Comparison of ENCODE assay signal across 10 cellular contexts in the genomic region with DNA sequence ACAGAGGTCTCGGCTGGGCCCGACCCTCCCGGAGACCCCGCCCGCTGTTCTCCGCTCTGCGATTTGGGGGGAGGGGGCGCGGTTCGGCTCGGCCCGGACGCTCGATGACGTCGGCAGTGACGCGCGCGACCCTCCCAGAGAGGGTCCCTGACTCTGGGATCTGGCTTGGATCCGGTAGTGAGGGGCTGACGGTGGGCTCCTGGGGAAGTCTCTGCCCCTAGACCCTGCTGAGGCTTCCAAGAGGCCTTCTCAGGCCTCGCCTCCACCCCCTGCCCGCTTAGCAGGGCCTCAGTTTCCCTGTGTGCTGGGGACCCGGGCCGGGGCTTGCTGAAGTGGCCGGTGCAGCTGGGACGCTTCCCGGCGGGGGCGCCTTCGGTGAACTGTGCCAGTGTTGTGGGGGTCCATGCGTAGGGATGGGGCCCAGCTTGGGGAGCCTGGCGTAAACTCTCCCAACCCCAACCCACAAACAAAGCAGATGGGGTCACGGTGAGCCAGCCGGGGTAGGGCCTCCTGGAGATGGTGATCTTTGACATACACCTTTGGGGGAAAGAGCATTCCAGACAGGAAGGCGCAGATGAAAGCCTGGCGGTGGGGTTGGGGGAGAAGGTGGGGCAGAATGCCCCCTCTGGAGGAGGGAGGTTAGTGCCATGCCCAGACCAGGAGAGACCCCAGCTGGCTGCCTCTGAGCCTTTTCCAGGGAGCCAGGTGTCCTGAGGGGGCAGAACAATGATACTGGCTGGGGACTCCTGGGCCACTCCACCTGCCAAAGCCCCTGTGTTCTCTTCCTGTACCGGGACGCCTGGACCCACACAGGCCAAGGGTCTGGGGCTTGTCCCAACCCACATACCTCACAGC. TPM values are rescaled to one million over a fixed set of nuclear protein-coding genes. Genes with fewer than 3 reads are reported as not detected.
A peak's percentile ranks its signal among the peaks of the same experiment; 100 is the strongest.
DNase-seq lines count a peak whose midpoint lies in the region; ATAC-seq and TF ChIP-seq lines count a peak whose summit lies in the region.
"Had no signal": no experiment of that assay in that cellular context is flagged by ENCODE, and none has a peak within 500 bp of the region (broad histone marks: within the 10 kb centered on the region; RNA-seq: fewer than 3 reads in every experiment).

No MANE protein-coding gene starts in this region.

- H3K4me3 Mint-ChIP-seq in activated naive CD4-positive, alpha-beta T cell treated with anti-CD3 and anti-CD28 coated beads, Interleukin-2, amount 50 U/mL, for 24 hours, result peak overlapping the region; percentile 69
- peak overlapping the region; percentile 56 for H3K4me3 Mint-ChIP-seq in activated T-helper 2 cell treated with anti-CD3 and anti-CD28 coated beads, Interferon-gamma antibody, Interleukin-2, Interleukin-4, amounts not matched to agents 10 μg/mL and 5 μg/mL and 100 μg/mL, durations not matched to agents 14 hours and 24 hours and 36 hours (ENCODE audit: low read depth)
- peak overlapping the region; percentile 90 for H3K4me3 Mint-ChIP-seq in type B pancreatic cell

- DNase-seq in activated naive CD4-positive, alpha-beta T cell treated with Interleukin-2 at 50 U/mL for 16 hours, result no peak
- DNase-seq in activated T-helper 2 cell treated with anti-CD3 and anti-CD28 coated beads, Interferon-gamma antibody, Interleukin-2, Interleukin-4, amounts not matched to agents 10 μg/mL and 5 μg/mL and 100 μg/mL, durations not matched to agents 14 hours and 24 hours and 36 hours (ENCODE audit: low spot score), result no peak
- no peak for DNase-seq in type B pancreatic cell (ENCODE audit: extremely low spot score, unreplicated experiment)
- DNase-seq in NCI-H2107 (lab: John Stamatoyannopoulos, UW), result no peak
- DNase-seq: cortex of kidney, KG1 had no signal

- no peaks in the 10 kb centered on the region for H3K9me3 Mint-ChIP-seq in activated naive CD4-positive, alpha-beta T cell treated with anti-CD3 and anti-CD28 coated beads, Interleukin-2, amount 50 U/mL, for 24 hours
- no peaks in the 10 kb centered on the region for H3K9me3 Mint-ChIP-seq in activated T-helper 2 cell treated with anti-CD3 and anti-CD28 coated beads, Interferon-gamma antibody, Interleukin-2, Interleukin-4, amounts not matched to agents 10 μg/mL and 5 μg/mL and 100 μg/mL, durations not matched to agents 14 hours and 24 hours and 36 hours
- H3K9me3 Mint-ChIP-seq in type B pancreatic cell, result no peaks in the 10 kb centered on the region

- H3K27ac Mint-ChIP-seq in activated naive CD4-positive, alpha-beta T cell treated with anti-CD3 and anti-CD28 coated beads, Interleukin-2, amount 50 U/mL, for 24 hours, result no peak overlapping the region
- no peak overlapping the region for H3K27ac Mint-ChIP-seq in activated T-helper 2 cell treated with anti-CD3 and anti-CD28 coated beads, Interferon-gamma antibody, Interleukin-2, Interleukin-4, amounts not matched to agents 10 μg/mL and 5 μg/mL and 100 μg/mL, durations not matched to agents 14 hours and 24 hours and 36 hours
- H3K27ac Mint-ChIP-seq in type B pancreatic cell, result peak overlapping the region; percentile 80

- H3K4me1 Mint-ChIP-seq in activated naive CD4-positive, alpha-beta T cell treated with anti-CD3 and anti-CD28 coated beads, Interleukin-2, amount 50 U/mL, for 24 hours, result peaks cover 13% of the 10 kb centered on the region
- peaks cover 8% of the 10 kb centered on the region for H3K4me1 Mint-ChIP-seq in activated T-helper 2 cell treated with anti-CD3 and anti-CD28 coated beads, Interferon-gamma antibody, Interleukin-2, Interleukin-4, amounts not matched to agents 10 μg/mL and 5 μg/mL and 100 μg/mL, durations not matched to agents 14 hours and 24 hours and 36 hours (ENCODE audit: low read depth)
- H3K4me1 Mint-ChIP-seq in type B pancreatic cell (ENCODE audit: unreplicated experiment), result no peaks in the 10 kb centered on the region

- H3K4me3 ChIP-seq in iPS-18c (ENCODE audit: insufficient read depth, low read depth, low read length), result peak overlapping the region; percentile 57

- intact Hi-C loops in activated T-helper 2 cell treated with anti-CD3 and anti-CD28 coated beads, Interferon-gamma antibody, Interleukin-2, Interleukin-4, amounts not matched to agents 10 μg/mL and 5 μg/mL and 100 μg/mL, durations not matched to agents 14 hours and 24 hours and 36 hours (cut with micrococcal nuclease), result no loop called here

- H3K27me3 Mint-ChIP-seq in activated naive CD4-positive, alpha-beta T cell treated with anti-CD3 and anti-CD28 coated beads, Interleukin-2, amount 50 U/mL, for 24 hours, result peaks cover 18% of the 10 kb centered on the region
- peaks cover 39% of the 10 kb centered on the region for H3K27me3 Mint-ChIP-seq in activated T-helper 2 cell treated with anti-CD3 and anti-CD28 coated beads, Interferon-gamma antibody, Interleukin-2, Interleukin-4, amounts not matched to agents 10 μg/mL and 5 μg/mL and 100 μg/mL, durations not matched to agents 14 hours and 24 hours and 36 hours (ENCODE audit: low read depth)
- peaks cover 5% of the 10 kb centered on the region for H3K27me3 Mint-ChIP-seq in type B pancreatic cell

- peak; percentile 10 for TF ChIP-seq CTCF in type B pancreatic cell (conservative IDR thresholded peaks at IDR 0.05)

- no peaks in the 10 kb centered on the region for H3K36me3 Mint-ChIP-seq in activated naive CD4-positive, alpha-beta T cell treated with anti-CD3 and anti-CD28 coated beads, Interleukin-2, amount 50 U/mL, for 24 hours
- H3K36me3 Mint-ChIP-seq in activated T-helper 2 cell treated with anti-CD3 and anti-CD28 coated beads, Interferon-gamma antibody, Interleukin-2, Interleukin-4, amounts not matched to agents 10 μg/mL and 5 μg/mL and 100 μg/mL, durations not matched to agents 14 hours and 24 hours and 36 hours (ENCODE audit: low read depth), result no peaks in the 10 kb centered on the region
- H3K36me3 Mint-ChIP-seq in type B pancreatic cell, result peaks cover 16% of the 10 kb centered on the region

- ATAC-seq in GM21528 (IDR thresholded peaks at IDR 0.05; ENCODE audit: low FRiP score, unreplicated experiment) (no peak), GM19324 (IDR thresholded peaks at IDR 0.05; ENCODE audit: low FRiP score, unreplicated experiment) (no peak)

- no peaks in the 10 kb centered on the region for H3K9me3 ChIP-seq in iPS-18c (ENCODE audit: control insufficient read depth, insufficient read depth, low read length)

RNA-seq across cellular contexts. Expression of a gene that starts 1.0 kb away (rescaled TPM):
- 1.5 and 2.9 TPM in 2 replicates for total RNA-seq in activated T-helper 2 cell treated with anti-CD3 and anti-CD28 coated beads, Interferon-gamma antibody, Interleukin-2, Interleukin-4, amounts not matched to agents 10 μg/mL and 5 μg/mL and 100 μg/mL, durations not matched to agents 14 hours and 24 hours and 36 hours
- 95.0 and 185 TPM in 2 replicates for total RNA-seq in type B pancreatic cell (ENCODE audit: low replicate concordance)

RNA-seq across cellular contexts. Expression of a gene that starts 23.7 kb away (rescaled TPM):
- not detected in 2 replicates for total RNA-seq in activated T-helper 2 cell treated with anti-CD3 and anti-CD28 coated beads, Interferon-gamma antibody, Interleukin-2, Interleukin-4, amounts not matched to agents 10 μg/mL and 5 μg/mL and 100 μg/mL, durations not matched to agents 14 hours and 24 hours and 36 hours
- total RNA-seq in type B pancreatic cell (ENCODE audit: low replicate concordance), result 51.6 and 156 TPM in 2 replicates

RNA-seq across cellular contexts. Expression of a gene that starts 44.5 kb away (rescaled TPM):
- 41.5 and 53.4 TPM in 2 replicates for total RNA-seq in activated T-helper 2 cell treated with anti-CD3 and anti-CD28 coated beads, Interferon-gamma antibody, Interleukin-2, Interleukin-4, amounts not matched to agents 10 μg/mL and 5 μg/mL and 100 μg/mL, durations not matched to agents 14 hours and 24 hours and 36 hours
- total RNA-seq in type B pancreatic cell (ENCODE audit: low replicate concordance), result 36.2 and 44.0 TPM in 2 replicates

RNA-seq across cellular contexts. Expression of a gene that starts 49.7 kb away (rescaled TPM):
- total RNA-seq in activated T-helper 2 cell treated with anti-CD3 and anti-CD28 coated beads, Interferon-gamma antibody, Interleukin-2, Interleukin-4, amounts not matched to agents 10 μg/mL and 5 μg/mL and 100 μg/mL, durations not matched to agents 14 hours and 24 hours and 36 hours, result 3.5 and 3.7 TPM in 2 replicates
- total RNA-seq in type B pancreatic cell (ENCODE audit: low replicate concordance), result 175 and 354 TPM in 2 replicates

RNA-seq across cellular contexts. Expression of a gene that starts 56.5 kb away (rescaled TPM):
- 256 and 260 TPM in 2 replicates for total RNA-seq in activated T-helper 2 cell treated with anti-CD3 and anti-CD28 coated beads, Interferon-gamma antibody, Interleukin-2, Interleukin-4, amounts not matched to agents 10 μg/mL and 5 μg/mL and 100 μg/mL, durations not matched to agents 14 hours and 24 hours and 36 hours
- total RNA-seq in type B pancreatic cell (ENCODE audit: low replicate concordance), result 34.1 and 192 TPM in 2 replicates

Comparison
In these comparisons a context has a peak if more than half of its experiments do, and no peak if none do; other contexts are left out.
1. RNA of a gene that starts 1.0 kb away (total RNA-seq): 95.0 to 185 TPM in type B pancreatic cell; 1.5 to 2.9 TPM in activated T-helper 2 cell treated with anti-CD3 and anti-CD28 coated beads, Interferon-gamma antibody, Interleukin-2, Interleukin-4, amounts not matched to agents 10 μg/mL and 5 μg/mL and 100 μg/mL, durations not matched to agents 14 hours and 24 hours and 36 hours; every median in the first group is over 10 times any median in the second.
2. RNA of a gene that starts 23.7 kb away (total RNA-seq): 51.6 to 156 TPM in type B pancreatic cell; not detected in activated T-helper 2 cell treated with anti-CD3 and anti-CD28 coated beads, Interferon-gamma antibody, Interleukin-2, Interleukin-4, amounts not matched to agents 10 μg/mL and 5 μg/mL and 100 μg/mL, durations not matched to agents 14 hours and 24 hours and 36 hours; every median in the first group is over 10 times any median in the second.
3. Peak in every context shown above with its lines, with median percentiles within 50 percentile points of each other: H3K4me3 Mint-ChIP-seq.